In genomic region chr10:30786131-30786530, GRCh38 we compare ENCODE assay signal across 10 cellular contexts.
DNase-seq lines count a peak whose midpoint lies in the region; ATAC-seq and TF ChIP-seq lines count a peak whose summit lies in the region.
"Had no signal": no experiment of that assay in that cellular context is flagged by ENCODE, and none has a peak within 500 bp of the region (broad histone marks: within the 10 kb centered on the region; RNA-seq: fewer than 3 reads in every experiment).

No MANE protein-coding gene starts in this region.

- H3T11ph ChIP-seq in H9 (ENCODE audit: low read length), result no peak overlapping the region

- H3K23me2 ChIP-seq in H9 (ENCODE audit: insufficient read length, low read depth, low read length, poor library complexity, severe bottlenecking), result peaks cover 3% of the 10 kb centered on the region

- H3K9me3 ChIP-seq in osteoblast (ENCODE audit: low read depth, low read length), result no peaks in the 10 kb centered on the region
- H3K9me3 ChIP-seq in H9 (ENCODE audit: control insufficient read depth, low read depth, low read length), result no peaks in the 10 kb centered on the region

- H2BK20ac ChIP-seq in H9 (ENCODE audit: low read depth, low read length, poor library complexity, severe bottlenecking), result no peak overlapping the region

- no peak overlapping the region for H3K56ac ChIP-seq in H9 (ENCODE audit: insufficient read length, low read depth, low read length)

- H4K91ac ChIP-seq in H9 (ENCODE audit: insufficient read length, low read depth, low read length), result no peak overlapping the region

- H2AFZ ChIP-seq in osteoblast (ENCODE audit: low read length) (peak overlapping the region; percentile 60), H9 (ENCODE audit: low read length) (no peak overlapping the region)

- peak overlapping the region; percentile 94 for H3K4me2 ChIP-seq in osteoblast (ENCODE audit: insufficient read depth, low read length)
- H3K4me2 ChIP-seq in H9 (ENCODE audit: insufficient read depth, insufficient read length, low read length), result no peak overlapping the region

- TF ChIP-seq CTCF in osteoblast (IDR thresholded peaks at IDR 0.05; ENCODE audit: extremely low read depth, low read depth, low read length), result no peak
- no peak for TF ChIP-seq CTCF in H9 (conservative IDR thresholded peaks at IDR 0.05)

- H4K5ac ChIP-seq in H9 (ENCODE audit: insufficient read length, low read depth, low read length), result no peak overlapping the region

- peaks cover 26% of the 10 kb centered on the region for H3K4me1 ChIP-seq in osteoblast (ENCODE audit: insufficient read depth, low read length)
- no peaks in the 10 kb centered on the region for H3K4me1 ChIP-seq in H9 (ENCODE audit: insufficient read depth, low read length)

- intact Hi-C loops in dendritic cell treated with granulocyte-macrophage colony-stimulating factor and Interleukin-4, amounts not matched to agents 40 ng/mL and 50 ng/mL, for 4 days (cut with micrococcal nuclease), result no loop called here

- no peaks in the 10 kb centered on the region for H3K79me1 ChIP-seq in H9 (ENCODE audit: insufficient read depth, low read depth, low read length, poor library complexity, severe bottlenecking)

- H3K4ac ChIP-seq in H9 (ENCODE audit: low read depth, low read length), result no peak overlapping the region

- H3K4me3 ChIP-seq in osteoblast (ENCODE audit: insufficient read depth, low read length), result no peak overlapping the region

- H3K79me2 ChIP-seq in osteoblast (ENCODE audit: insufficient read depth, low read length) (no peaks in the 10 kb centered on the region), H9 (ENCODE audit: insufficient read depth, low read length) (no peaks in the 10 kb centered on the region)

- H3K27me3 ChIP-seq in osteoblast (ENCODE audit: insufficient read depth, low read length), result no peaks in the 10 kb centered on the region
- H3K27me3 ChIP-seq in H9 (ENCODE audit: insufficient read depth, low read length), result no peaks in the 10 kb centered on the region; the same call in 1 of the 2 replicates

- H2BK5ac ChIP-seq in H9 (ENCODE audit: insufficient read length, low read length), result no peak overlapping the region

- H3K4me3 Mint-ChIP-seq in dendritic cell treated with granulocyte-macrophage colony-stimulating factor and Interleukin-4, amounts not matched to agents 40 ng/mL and 50 ng/mL, for 4 days, result no peak overlapping the region
- H3K4me3 Mint-ChIP-seq in H9, result peak overlapping the region in 1 of 2 experiments; percentile 5; a peak in 1 of 5 replicates

- H4K20me1 ChIP-seq in osteoblast (ENCODE audit: insufficient read depth, low read length) (no peaks in the 10 kb centered on the region), H9 (ENCODE audit: control insufficient read depth, insufficient read depth, insufficient read length) (no peaks in the 10 kb centered on the region)

- H2BK120ac ChIP-seq in H9 (ENCODE audit: low read depth, low read length, poor library complexity, severe bottlenecking), result no peak overlapping the region

- peaks cover 22% of the 10 kb centered on the region for H3K4me1 Mint-ChIP-seq in dendritic cell treated with granulocyte-macrophage colony-stimulating factor and Interleukin-4, amounts not matched to agents 40 ng/mL and 50 ng/mL, for 4 days (ENCODE audit: low read depth)
- H3K4me1 Mint-ChIP-seq in H9, result peaks cover 11 to 18% of the 10 kb centered on the region in 2 experiments

- H3K27ac ChIP-seq in osteoblast (ENCODE audit: low read depth, low read length) (peak overlapping the region; percentile 86), H9 (ENCODE audit: insufficient read length, low read depth, low read length) (no peak overlapping the region)

- no peak overlapping the region for H2BK12ac ChIP-seq in H9 (ENCODE audit: insufficient read length, low read depth, low read length)

- H4K8ac ChIP-seq in H9 (replicated peaks; ENCODE audit: insufficient read length, low read depth, low read length), result no peak overlapping the region

- peaks cover 11% of the 10 kb centered on the region for H3K27me3 Mint-ChIP-seq in dendritic cell treated with granulocyte-macrophage colony-stimulating factor and Interleukin-4, amounts not matched to agents 40 ng/mL and 50 ng/mL, for 4 days
- peaks cover 59% of the 10 kb centered on the region for H3K27me3 Mint-ChIP-seq in H9 (ENCODE audit: low read depth)

- H3K9ac ChIP-seq in H9 (ENCODE audit: extremely low read depth, insufficient read length, low read length), result no peak overlapping the region

- H3K9me3 Mint-ChIP-seq in dendritic cell treated with granulocyte-macrophage colony-stimulating factor and Interleukin-4, amounts not matched to agents 40 ng/mL and 50 ng/mL, for 4 days, result no peaks in the 10 kb centered on the region
- no peaks in the 10 kb centered on the region for H3K9me3 Mint-ChIP-seq in H9

- ATAC-seq in GM21526 (IDR thresholded peaks at IDR 0.05; ENCODE audit: low FRiP score, unreplicated experiment) (no peak), HG02798 (IDR thresholded peaks at IDR 0.05; ENCODE audit: poor library complexity, unreplicated experiment) (no peak), GM18520 (IDR thresholded peaks at IDR 0.05; ENCODE audit: unreplicated experiment) (no peak)
- ATAC-seq: HCT116 had no signal

- DNase-seq in Ammon's horn (ENCODE audit: low spot score) (peak; percentile 25), HT1080 (ENCODE audit: low read depth) (peak; percentile 36), osteoblast (ENCODE audit: insufficient read length, low spot score, missing footprints) (peak; percentile 96), H9 (no peak)
- DNase-seq: SW 1271 had no signal

- H3K27ac Mint-ChIP-seq in dendritic cell treated with granulocyte-macrophage colony-stimulating factor and Interleukin-4, amounts not matched to agents 40 ng/mL and 50 ng/mL, for 4 days, result peak overlapping the region; percentile 12
- H3K27ac Mint-ChIP-seq in H9, result no peak overlapping the region; a peak in 1 of 7 replicates

- H3K36me3 Mint-ChIP-seq in dendritic cell treated with granulocyte-macrophage colony-stimulating factor and Interleukin-4, amounts not matched to agents 40 ng/mL and 50 ng/mL, for 4 days (ENCODE audit: low read depth), result no peaks in the 10 kb centered on the region
- H3K36me3 Mint-ChIP-seq in H9 (ENCODE audit: insufficient read depth in 1 of 3, low read depth in 3 of 3), result no peaks in the 10 kb centered on the region

- no peak overlapping the region for H2BK15ac ChIP-seq in H9 (ENCODE audit: low read depth, low read length)

- H3K36me3 ChIP-seq in osteoblast (ENCODE audit: insufficient read depth, low read length), result no peaks in the 10 kb centered on the region

- no peak overlapping the region for H3K14ac ChIP-seq in H9 (ENCODE audit: insufficient read depth, low read length)

- no peak overlapping the region for H3K23ac ChIP-seq in H9 (ENCODE audit: insufficient read length, low read depth, low read length)

- H2AK5ac ChIP-seq in H9 (ENCODE audit: insufficient read length, low read length), result no peak overlapping the region

- H3K18ac ChIP-seq in H9 (ENCODE audit: insufficient read length, low read depth, low read length), result no peak overlapping the region
